Comparison of ENCODE assay signal across 18 cellular contexts in genomic region chr11:114200785-114201184, GRCh38.
A peak's percentile ranks its signal among the peaks of the same experiment; 100 is the strongest.
DNase-seq lines count a peak whose midpoint lies in the region; ATAC-seq and TF ChIP-seq lines count a peak whose summit lies in the region.
"Had no signal": no experiment of that assay in that cellular context is flagged by ENCODE, and none has a peak within 500 bp of the region (broad histone marks: within the 10 kb centered on the region; RNA-seq: fewer than 3 reads in every experiment).

No MANE protein-coding gene starts in this region.

- TF ChIP-seq POLR2A in esophagus squamous epithelium (IDR thresholded peaks at IDR 0.05) (no peak), stomach (IDR thresholded peaks at IDR 0.05) (no peak)

- DNase-seq in HEK293T (ENCODE audit: extremely low spot score) (no peak), NCI-H2081 treated with DMSO at 0.1 percent for 48 hours (lab: John Stamatoyannopoulos, UW) (peak; percentile 84), esophagus squamous epithelium (lab: John Stamatoyannopoulos, UW) (no peak), stomach (no peak), T-cell (no peak), inferior parietal cortex (ENCODE audit: extremely low spot score) (no peak)
- DNase-seq in activated CD8-positive, alpha-beta T cell treated with anti-CD3 and anti-CD28 coated beads for 36 hours = no peak
- DNase-seq: activated CD8-positive, alpha-beta T cell treated with anti-CD3 and anti-CD28 coated beads, Interleukin-2, amount 10 ng/mL, durations not matched to agents 7 days and 5 days; adrenal gland; BE2C; islet precursor cell; midbrain; NCI-H510A; pancreas; PC-3; stimulated activated CD4-positive, alpha-beta T cell treated with anti-CD3 and anti-CD28 coated beads, Interleukin-12 subunit alpha, Interleukin-12 subunit beta, amount 100 ng/mL, for 4 hours; stimulated activated naive CD8-positive, alpha-beta T cell treated with anti-CD3 and anti-CD28 coated beads, Interleukin-15, amount 100 ng/mL, for 72 hours had no signal

- intact Hi-C loops in esophagus squamous epithelium (cut with DNase I) (no loop called here), stomach (cut with DNase I; ENCODE audit: low total_unique reads) (loop anchor here (10.0 kb wide), 1 partner anchor 54 kb away; no protein-coding TSS in a partner anchor)
- intact Hi-C loops in activated CD8-positive, alpha-beta T cell treated with anti-CD3 and anti-CD28 coated beads for 36 hours (cut with micrococcal nuclease) = no loop called here

- ATAC-seq in HG03097 (IDR thresholded peaks at IDR 0.05; ENCODE audit: low FRiP score, unreplicated experiment) (no peak), T-cell (replicated peaks in 1 of 4) (no peak)
- ATAC-seq in activated CD8-positive, alpha-beta T cell treated with anti-CD3 and anti-CD28 coated beads for 36 hours = no peak
- ATAC-seq: activated CD8-positive, alpha-beta T cell treated with anti-CD3 and anti-CD28 coated beads, Interleukin-2, amount 10 ng/mL, durations not matched to agents 7 days and 5 days; pancreas; PC-3; stimulated activated naive CD8-positive, alpha-beta T cell treated with anti-CD3 and anti-CD28 coated beads, Interleukin-15, amount 100 ng/mL, for 72 hours had no signal

- H3K4me3 ChIP-seq in esophagus squamous epithelium (no peak overlapping the region), stomach (no peak overlapping the region)
- H3K4me3 ChIP-seq: adrenal gland, pancreas had no signal

- TF ChIP-seq EP300 in stomach (IDR thresholded peaks at IDR 0.05) = no peak

- H3K36me3 ChIP-seq in esophagus squamous epithelium (peaks cover 0 to 23% (median 0%) of the 10 kb centered on the region in 3 donors), stomach (peaks cover 4 to 31% (median 22%) of the 10 kb centered on the region in 4 donors)
- H3K36me3 ChIP-seq: BE2C, pancreas had no signal

- H3K4me3 Mint-ChIP-seq in T-cell = no peak overlapping the region
- H3K4me3 Mint-ChIP-seq in activated CD8-positive, alpha-beta T cell treated with anti-CD3 and anti-CD28 coated beads for 36 hours = no peak overlapping the region
- H3K4me3 Mint-ChIP-seq: activated CD8-positive, alpha-beta T cell treated with anti-CD3 and anti-CD28 coated beads, Interleukin-2, amount 10 ng/mL, durations not matched to agents 7 days and 5 days; stimulated activated naive CD8-positive, alpha-beta T cell treated with anti-CD3 and anti-CD28 coated beads, Interleukin-15, amount 100 ng/mL, for 72 hours had no signal

- no peaks in the 10 kb centered on the region for H3K27me3 Mint-ChIP-seq in T-cell
- no peaks in the 10 kb centered on the region for H3K27me3 Mint-ChIP-seq in activated CD8-positive, alpha-beta T cell treated with anti-CD3 and anti-CD28 coated beads for 36 hours
- H3K27me3 Mint-ChIP-seq: stimulated activated naive CD8-positive, alpha-beta T cell treated with anti-CD3 and anti-CD28 coated beads, Interleukin-15, amount 100 ng/mL, for 72 hours had no signal

- POLR2A ChIA-PET in HEK293T (lab: Yijun Ruan, JAX) = no interaction called here
- POLR2A ChIA-PET in T-cell (lab: Charles Lee) = no interaction called here
- POLR2A ChIA-PET in activated CD8-positive, alpha-beta T cell treated with anti-CD3 and anti-CD28 coated beads for 36 hours (lab: Charles Lee) = no interaction called here

- H3K27ac Mint-ChIP-seq in T-cell = no peak overlapping the region
- H3K27ac Mint-ChIP-seq in activated CD8-positive, alpha-beta T cell treated with anti-CD3 and anti-CD28 coated beads for 36 hours = no peak overlapping the region
- H3K27ac Mint-ChIP-seq: activated CD8-positive, alpha-beta T cell treated with anti-CD3 and anti-CD28 coated beads, Interleukin-2, amount 10 ng/mL, durations not matched to agents 7 days and 5 days; stimulated activated naive CD8-positive, alpha-beta T cell treated with anti-CD3 and anti-CD28 coated beads, Interleukin-15, amount 100 ng/mL, for 72 hours had no signal

- H3K4me1 ChIP-seq in esophagus squamous epithelium (peaks cover 24 to 70% (median 41%) of the 10 kb centered on the region in 3 donors), stomach (peaks cover 38 to 78% (median 54%) of the 10 kb centered on the region in 4 donors)
- H3K4me1 ChIP-seq: BE2C had no signal

- H3K27me3 ChIP-seq in esophagus squamous epithelium (no peaks in the 10 kb centered on the region), stomach (no peaks in the 10 kb centered on the region)
- H3K27me3 ChIP-seq: adrenal gland, BE2C, pancreas had no signal

- no peaks in the 10 kb centered on the region for H3K9me3 ChIP-seq in esophagus squamous epithelium
- no peaks in the 10 kb centered on the region for H3K9me3 ChIP-seq in stomach
- H3K9me3 ChIP-seq: adrenal gland, BE2C, pancreas had no signal

- CTCF ChIA-PET in HEK293T (lab: Yijun Ruan, JAX) = interaction anchor here (0.6 to 1.2 kb wide), 2 partner anchors 20 to 60 kb away, joined by 3 to 6 read pairs; no protein-coding TSS in a partner anchor
- CTCF ChIA-PET in T-cell (lab: Charles Lee) = no interaction called here
- CTCF ChIA-PET in activated CD8-positive, alpha-beta T cell treated with anti-CD3 and anti-CD28 coated beads for 36 hours (lab: Charles Lee) = no interaction called here

- H3K36me3 Mint-ChIP-seq in T-cell = no peaks in the 10 kb centered on the region
- no peaks in the 10 kb centered on the region for H3K36me3 Mint-ChIP-seq in activated CD8-positive, alpha-beta T cell treated with anti-CD3 and anti-CD28 coated beads for 36 hours (ENCODE audit: low read depth)

- H3K9me3 Mint-ChIP-seq in T-cell = no peaks in the 10 kb centered on the region
- no peaks in the 10 kb centered on the region for H3K9me3 Mint-ChIP-seq in activated CD8-positive, alpha-beta T cell treated with anti-CD3 and anti-CD28 coated beads for 36 hours
- H3K9me3 Mint-ChIP-seq: stimulated activated naive CD8-positive, alpha-beta T cell treated with anti-CD3 and anti-CD28 coated beads, Interleukin-15, amount 100 ng/mL, for 72 hours had no signal

- WGBS in esophagus squamous epithelium, 2 donors = 93% methylated on average over 4 of the region's 4 CpGs
- WGBS in stomach, 5 donors = 81 to 92% (median 87%) methylated on average over 4 of the region's 4 CpGs

- H3K27ac ChIP-seq in esophagus squamous epithelium (peak overlapping the region in 3 of 4 donors; percentile 76 to 93 (median 93)), stomach (peak overlapping the region in 4 of 5 donors; percentile 86 to 96 (median 88))
- H3K27ac ChIP-seq: pancreas had no signal

- TF ChIP-seq CTCF in esophagus squamous epithelium (IDR thresholded peaks at IDR 0.05) = no peak
- no peak for TF ChIP-seq CTCF in stomach (IDR thresholded peaks at IDR 0.05)
- no peak for TF ChIP-seq CTCF in activated CD8-positive, alpha-beta T cell treated with anti-CD3 and anti-CD28 coated beads for 36 hours (IDR thresholded peaks at IDR 0.05)

- peaks cover 0 to 6% (median 2%) of the 10 kb centered on the region in 3 donors for H3K4me1 Mint-ChIP-seq in T-cell
- no peaks in the 10 kb centered on the region for H3K4me1 Mint-ChIP-seq in activated CD8-positive, alpha-beta T cell treated with anti-CD3 and anti-CD28 coated beads for 36 hours (ENCODE audit: low read depth)
- H3K4me1 Mint-ChIP-seq: stimulated activated naive CD8-positive, alpha-beta T cell treated with anti-CD3 and anti-CD28 coated beads, Interleukin-15, amount 100 ng/mL, for 72 hours had no signal

TF ChIP-seq in HEK293T, 16 proteins besides CTCF, POLR2A, EP300 and RAD21:
- TF ChIP-seq PKNOX1 (IDR thresholded peaks at IDR 0.05) = peak; percentile 71
- TF ChIP-seq FOXA1 (IDR thresholded peaks at IDR 0.05) = no peak
- TF ChIP-seq FOXM1 (IDR thresholded peaks at IDR 0.05; ENCODE audit: borderline replicate concordance) = no peak
- TF ChIP-seq CTBP1 (IDR thresholded peaks at IDR 0.05; ENCODE audit: borderline replicate concordance) = peak; percentile 36; the same call in 1 of the 2 replicates
